Comparison of ENCODE assay signal across 1 cellular context in genomic region chr20:46520976-46521579, GRCh38.
TF ChIP-seq lines count a peak whose summit lies in the region.

No MANE protein-coding gene starts in this region.

TF ChIP-seq in HepG2, 621 proteins besides CTCF, POLR2A, EP300 and RAD21 (continued from another document and continues in another):
- TF ChIP-seq CREB1 (IDR thresholded peaks at IDR 0.05), result no peak
- no peak for TF ChIP-seq CREB1 (CRISPR knock-in tag; IDR thresholded peaks at IDR 0.05)
- TF ChIP-seq MEIS1 (CRISPR knock-in tag; IDR thresholded peaks at IDR 0.05; ENCODE audit: borderline replicate concordance), result no peak; the same call in 1 of the 2 replicates
- TF ChIP-seq, protein P1, sequence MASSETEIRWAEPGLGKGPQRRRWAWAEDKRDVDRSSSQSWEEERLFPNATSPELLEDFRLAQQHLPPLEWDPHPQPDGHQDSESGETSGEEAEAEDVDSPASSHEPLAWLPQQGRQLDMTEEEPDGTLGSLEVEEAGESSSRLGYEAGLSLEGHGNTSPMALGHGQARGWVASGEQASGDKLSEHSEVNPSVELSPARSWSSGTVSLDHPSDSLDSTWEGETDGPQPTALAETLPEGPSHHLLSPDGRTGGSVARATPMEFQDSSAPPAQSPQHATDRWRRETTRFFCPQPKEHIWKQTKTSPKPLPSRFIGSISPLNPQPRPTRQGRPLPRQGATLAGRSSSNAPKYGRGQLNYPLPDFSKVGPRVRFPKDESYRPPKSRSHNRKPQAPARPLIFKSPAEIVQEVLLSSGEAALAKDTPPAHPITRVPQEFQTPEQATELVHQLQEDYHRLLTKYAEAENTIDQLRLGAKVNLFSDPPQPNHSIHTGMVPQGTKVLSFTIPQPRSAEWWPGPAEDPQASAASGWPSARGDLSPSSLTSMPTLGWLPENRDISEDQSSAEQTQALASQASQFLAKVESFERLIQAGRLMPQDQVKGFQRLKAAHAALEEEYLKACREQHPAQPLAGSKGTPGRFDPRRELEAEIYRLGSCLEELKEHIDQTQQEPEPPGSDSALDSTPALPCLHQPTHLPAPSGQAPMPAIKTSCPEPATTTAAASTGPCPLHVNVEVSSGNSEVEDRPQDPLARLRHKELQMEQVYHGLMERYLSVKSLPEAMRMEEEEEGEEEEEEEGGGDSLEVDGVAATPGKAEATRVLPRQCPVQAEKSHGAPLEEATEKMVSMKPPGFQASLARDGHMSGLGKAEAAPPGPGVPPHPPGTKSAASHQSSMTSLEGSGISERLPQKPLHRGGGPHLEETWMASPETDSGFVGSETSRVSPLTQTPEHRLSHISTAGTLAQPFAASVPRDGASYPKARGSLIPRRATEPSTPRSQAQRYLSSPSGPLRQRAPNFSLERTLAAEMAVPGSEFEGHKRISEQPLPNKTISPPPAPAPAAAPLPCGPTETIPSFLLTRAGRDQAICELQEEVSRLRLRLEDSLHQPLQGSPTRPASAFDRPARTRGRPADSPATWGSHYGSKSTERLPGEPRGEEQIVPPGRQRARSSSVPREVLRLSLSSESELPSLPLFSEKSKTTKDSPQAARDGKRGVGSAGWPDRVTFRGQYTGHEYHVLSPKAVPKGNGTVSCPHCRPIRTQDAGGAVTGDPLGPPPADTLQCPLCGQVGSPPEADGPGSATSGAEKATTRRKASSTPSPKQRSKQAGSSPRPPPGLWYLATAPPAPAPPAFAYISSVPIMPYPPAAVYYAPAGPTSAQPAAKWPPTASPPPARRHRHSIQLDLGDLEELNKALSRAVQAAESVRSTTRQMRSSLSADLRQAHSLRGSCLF (CRISPR knock-in tag; IDR thresholded peaks at IDR 0.05; ENCODE audit: borderline replicate concordance), result no peak
- TF ChIP-seq CEBPB (IDR thresholded peaks at IDR 0.05; ENCODE audit: borderline replicate concordance, low read depth, low read length), result no peak
- no peak for TF ChIP-seq LRRFIP1 (CRISPR knock-in tag; conservative IDR thresholded peaks at IDR 0.05)
- 0 out of 2 replicates have a peak, but pooled peaks have one; percentile 39 for TF ChIP-seq ZNF205 (CRISPR knock-in tag; IDR thresholded peaks at IDR 0.05)
- TF ChIP-seq ZC3H13 (CRISPR knock-in tag; IDR thresholded peaks at IDR 0.05), result no peak
- peak; percentile 28; the same call in 1 of the 2 replicates for TF ChIP-seq ZNF710 (CRISPR knock-in tag; IDR thresholded peaks at IDR 0.05; ENCODE audit: borderline replicate concordance)
- no peak for TF ChIP-seq JDP2 (CRISPR knock-in tag; IDR thresholded peaks at IDR 0.05; ENCODE audit: borderline replicate concordance)
- TF ChIP-seq TBX2 (CRISPR knock-in tag; IDR thresholded peaks at IDR 0.05; ENCODE audit: borderline replicate concordance), result no peak
- no peak for TF ChIP-seq ZNF263 (CRISPR knock-in tag; IDR thresholded peaks at IDR 0.05)
- no peak; the same call in 1 of the 2 replicates for TF ChIP-seq MEIS2 (CRISPR knock-in tag; IDR thresholded peaks at IDR 0.05)
- no peak for TF ChIP-seq MED13 (CRISPR knock-in tag; IDR thresholded peaks at IDR 0.05)
- no peak for TF ChIP-seq FOXP1 (IDR thresholded peaks at IDR 0.05)
- 0 out of 2 replicates have a peak, but pooled peaks have one; percentile 6 for TF ChIP-seq FOXP1 (CRISPR knock-in tag; IDR thresholded peaks at IDR 0.05)
- TF ChIP-seq ZMYM3 (CRISPR knock-in tag; IDR thresholded peaks at IDR 0.05), result no peak
- TF ChIP-seq BORCS8-MEF2B (CRISPR knock-in tag; IDR thresholded peaks at IDR 0.05), result no peak
- no peak for TF ChIP-seq BCLAF1 (IDR thresholded peaks at IDR 0.05)
- no peak for TF ChIP-seq ERF (CRISPR knock-in tag; IDR thresholded peaks at IDR 0.05)
- TF ChIP-seq ZNF143 (CRISPR knock-in tag; IDR thresholded peaks at IDR 0.05), result no peak
- no peak for TF ChIP-seq SOX13 (IDR thresholded peaks at IDR 0.05)
- TF ChIP-seq SOX13 (CRISPR knock-in tag; conservative IDR thresholded peaks at IDR 0.05 in 1 of 2, IDR thresholded peaks at IDR 0.05 in 1 of 2), result peak in 1 of 2 experiments; percentile 53; a peak in 1 of 4 replicates
- no peak for TF ChIP-seq RBM39 (IDR thresholded peaks at IDR 0.05; ENCODE audit: low read depth, low read length, poor library complexity, severe bottlenecking)
- TF ChIP-seq E2F5 (CRISPR knock-in tag; conservative IDR thresholded peaks at IDR 0.05), result no peak
- TF ChIP-seq ZNF160 (CRISPR knock-in tag; IDR thresholded peaks at IDR 0.05), result no peak
- no peak for TF ChIP-seq ZNF616 (CRISPR knock-in tag; IDR thresholded peaks at IDR 0.05; ENCODE audit: low read depth)
- TF ChIP-seq GTF3A (CRISPR knock-in tag; conservative IDR thresholded peaks at IDR 0.05), result no peak
- TF ChIP-seq HOXD1 (CRISPR knock-in tag; IDR thresholded peaks at IDR 0.05), result no peak
- no peak for TF ChIP-seq U2AF1 (optimal IDR thresholded peaks at IDR 0.05; ENCODE audit: low read depth, low read length)
- no peak for TF ChIP-seq ARHGAP35 (CRISPR knock-in tag; IDR thresholded peaks at IDR 0.05; ENCODE audit: borderline replicate concordance)
- no peak for TF ChIP-seq FOSL1 (CRISPR knock-in tag; IDR thresholded peaks at IDR 0.05; ENCODE audit: borderline replicate concordance)
- no peak for TF ChIP-seq ZNF841 (CRISPR knock-in tag; IDR thresholded peaks at IDR 0.05; ENCODE audit: borderline replicate concordance)
- TF ChIP-seq ZNF562 (CRISPR knock-in tag; IDR thresholded peaks at IDR 0.05; ENCODE audit: borderline replicate concordance), result no peak
- TF ChIP-seq, protein P2, sequence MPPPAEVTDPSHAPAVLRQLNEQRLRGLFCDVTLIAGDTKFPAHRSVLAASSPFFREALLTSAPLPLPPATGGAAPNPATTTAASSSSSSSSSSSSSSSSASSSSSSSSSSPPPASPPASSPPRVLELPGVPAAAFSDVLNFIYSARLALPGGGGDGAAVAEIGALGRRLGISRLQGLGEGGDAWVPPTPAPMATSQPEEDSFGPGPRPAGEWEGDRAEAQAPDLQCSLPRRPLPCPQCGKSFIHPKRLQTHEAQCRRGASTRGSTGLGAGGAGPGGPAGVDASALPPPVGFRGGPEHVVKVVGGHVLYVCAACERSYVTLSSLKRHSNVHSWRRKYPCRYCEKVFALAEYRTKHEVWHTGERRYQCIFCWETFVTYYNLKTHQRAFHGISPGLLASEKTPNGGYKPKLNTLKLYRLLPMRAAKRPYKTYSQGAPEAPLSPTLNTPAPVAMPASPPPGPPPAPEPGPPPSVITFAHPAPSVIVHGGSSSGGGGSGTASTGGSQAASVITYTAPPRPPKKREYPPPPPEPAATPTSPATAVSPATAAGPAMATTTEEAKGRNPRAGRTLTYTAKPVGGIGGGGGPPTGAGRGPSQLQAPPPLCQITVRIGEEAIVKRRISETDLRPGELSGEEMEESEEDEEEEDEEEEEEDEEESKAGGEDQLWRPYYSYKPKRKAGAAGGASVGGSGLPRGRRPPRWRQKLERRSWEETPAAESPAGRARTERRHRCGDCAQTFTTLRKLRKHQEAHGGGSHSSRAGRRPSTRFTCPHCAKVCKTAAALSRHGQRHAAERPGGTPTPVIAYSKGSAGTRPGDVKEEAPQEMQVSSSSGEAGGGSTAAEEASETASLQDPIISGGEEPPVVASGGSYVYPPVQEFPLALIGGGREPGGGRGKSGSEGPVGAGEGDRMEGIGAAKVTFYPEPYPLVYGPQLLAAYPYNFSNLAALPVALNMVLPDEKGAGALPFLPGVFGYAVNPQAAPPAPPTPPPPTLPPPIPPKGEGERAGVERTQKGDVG (CRISPR knock-in tag; IDR thresholded peaks at IDR 0.05; ENCODE audit: borderline replicate concordance), result no peak
- no peak for TF ChIP-seq ZNF33A (CRISPR knock-in tag; IDR thresholded peaks at IDR 0.05; ENCODE audit: borderline replicate concordance)
- no peak for TF ChIP-seq ZNF766 (CRISPR knock-in tag; IDR thresholded peaks at IDR 0.05; ENCODE audit: borderline replicate concordance)
- peak; percentile 82; the same call in 1 of the 2 replicates for TF ChIP-seq CBFB (CRISPR knock-in tag; IDR thresholded peaks at IDR 0.05)
- TF ChIP-seq SYNCRIP (IDR thresholded peaks at IDR 0.05; ENCODE audit: insufficient read depth, low read depth, low read length), result no peak
- TF ChIP-seq XRCC5 (optimal IDR thresholded peaks at IDR 0.05; ENCODE audit: low read length), result peak; percentile 88
- TF ChIP-seq ZNF558 (CRISPR knock-in tag; IDR thresholded peaks at IDR 0.05; ENCODE audit: borderline replicate concordance), result no peak
- TF ChIP-seq, protein P3, sequence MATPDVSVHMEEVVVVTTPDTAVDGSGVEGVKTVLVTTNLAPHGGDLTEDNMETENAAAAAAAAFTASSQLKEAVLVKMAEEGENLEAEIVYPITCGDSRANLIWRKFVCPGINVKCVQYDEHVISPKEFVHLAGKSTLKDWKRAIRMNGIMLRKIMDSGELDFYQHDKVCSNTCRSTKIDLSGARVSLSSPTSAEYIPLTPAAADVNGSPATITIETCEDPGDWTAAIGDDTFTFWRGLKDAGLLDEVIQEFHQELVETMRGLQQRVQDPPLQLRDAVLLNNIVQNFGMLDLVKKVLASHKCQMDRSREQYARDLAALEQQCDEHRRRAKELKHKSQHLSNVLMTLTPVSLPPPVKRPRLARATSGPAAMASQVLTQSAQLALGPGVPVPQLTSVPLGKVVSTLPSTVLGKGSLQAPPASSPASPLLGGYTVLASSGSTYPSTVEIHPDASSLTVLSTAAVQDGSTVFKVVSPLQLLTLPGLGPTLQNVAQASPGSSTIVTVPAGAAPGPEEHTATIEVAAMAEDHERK (CRISPR knock-in tag; IDR thresholded peaks at IDR 0.05; ENCODE audit: low read depth), result no peak
- no peak for TF ChIP-seq ATF4 (CRISPR knock-in tag; IDR thresholded peaks at IDR 0.05)
- TF ChIP-seq RBAK (CRISPR knock-in tag; IDR thresholded peaks at IDR 0.05), result no peak
- TF ChIP-seq SMAD9 (CRISPR knock-in tag; IDR thresholded peaks at IDR 0.05), result no peak
